Comparison of ENCODE assay signal across 1 cellular context in genomic region chr7:13312327-13312726, GRCh38.
TF ChIP-seq lines count a peak whose summit lies in the region.

No MANE protein-coding gene starts in this region.

TF ChIP-seq in H1, 55 proteins besides CTCF, POLR2A, EP300 and RAD21:
- TF ChIP-seq YY1 (IDR thresholded peaks at IDR 0.05; ENCODE audit: low read depth, low read length) (peak; percentile 14; the same call in 1 of the 2 replicates), RBBP5 (IDR thresholded peaks at IDR 0.05; ENCODE audit: borderline replicate concordance, low read depth, low read length) (no peak)
TF ChIP-seq in H1: peak in this region for 1.
